11 cellular contexts compared by ENCODE assay signal in genomic region chr9:69379250-69379982, GRCh38. TPM values are rescaled to one million over a fixed set of nuclear protein-coding genes. Genes with fewer than 3 reads are reported as not detected.
A peak's percentile ranks its signal among the peaks of the same experiment; 100 is the strongest.
DNase-seq lines count a peak whose midpoint lies in the region; ATAC-seq and TF ChIP-seq lines count a peak whose summit lies in the region.
"Had no signal": no experiment of that assay in that cellular context is flagged by ENCODE, and none has a peak within 500 bp of the region (broad histone marks: within the 10 kb centered on the region; RNA-seq: fewer than 3 reads in every experiment).

No MANE protein-coding gene starts in this region.

- POLR2A ChIA-PET in HEK293 (lab: Yijun Ruan, JAX) = no interaction called here
- POLR2A ChIA-PET in WTC11 (lab: Charles Lee) = no interaction called here
- POLR2A ChIA-PET in CD4-positive, alpha-beta T cell (lab: Charles Lee) = no interaction called here

- H3K36me3 Mint-ChIP-seq in WTC11 = peaks cover 49% of the 10 kb centered on the region
- H3K36me3 Mint-ChIP-seq in CD4-positive, alpha-beta T cell (ENCODE audit: low read depth) = no peaks in the 10 kb centered on the region
- H3K36me3 Mint-ChIP-seq: naive thymus-derived CD8-positive, alpha-beta T cell had no signal

- TF ChIP-seq POLR2A in gastrocnemius medialis (IDR thresholded peaks at IDR 0.05) = peak; percentile 28 to 44

- peaks cover 16% of the 10 kb centered on the region for H3K4me1 ChIP-seq in HEK293 (ENCODE audit: control insufficient read depth, insufficient read depth, low read length)
- H3K4me1 ChIP-seq in ascending aorta = peaks cover 4 to 16% of the 10 kb centered on the region in 2 donors
- peaks cover 61 to 64% of the 10 kb centered on the region in 2 donors for H3K4me1 ChIP-seq in gastrocnemius medialis

- no peak overlapping the region for H3K27ac Mint-ChIP-seq in WTC11
- no peak overlapping the region for H3K27ac Mint-ChIP-seq in CD4-positive, alpha-beta T cell
- H3K27ac Mint-ChIP-seq: naive thymus-derived CD8-positive, alpha-beta T cell; T-helper 2 cell treated with Interferon-gamma antibody and Interleukin-4, amounts not matched to agents 5 μg/mL and 100 μg/mL, for 36 hours had no signal

- H3K9me3 ChIP-seq in HEK293 (ENCODE audit: control insufficient read depth, insufficient read depth, low read depth, low read length) (no peaks in the 10 kb centered on the region), ascending aorta (no peaks in the 10 kb centered on the region), gastrocnemius medialis (no peaks in the 10 kb centered on the region)
- no peaks in the 10 kb centered on the region for H3K9me3 ChIP-seq in CD4-positive, alpha-beta T cell (ENCODE audit: control insufficient read depth, low read length)

- in situ Hi-C loops in gastrocnemius medialis (cut with MboI; ENCODE audit: low sequenced_read_pairs in 4 of 4) = loop anchor here in 1 of 4 donors (25.0 kb wide), 1 partner anchor 1233 kb away; no protein-coding TSS in a partner anchor

- H3K27ac ChIP-seq in HEK293 (ENCODE audit: extremely low read depth, low read depth, low read length) (peak overlapping the region; percentile 31; the same call in 1 of the 2 replicates), ascending aorta (peak overlapping the region; percentile 24 to 43), gastrocnemius medialis (peak overlapping the region; percentile 90 to 98 (median 96))
- H3K27ac ChIP-seq in CD4-positive, alpha-beta T cell (ENCODE audit: low read depth, low read length) = no peak overlapping the region

- H3K27me3 ChIP-seq in ascending aorta = no peaks in the 10 kb centered on the region
- H3K27me3 ChIP-seq in gastrocnemius medialis = no peaks in the 10 kb centered on the region
- no peaks in the 10 kb centered on the region for H3K27me3 ChIP-seq in CD4-positive, alpha-beta T cell (ENCODE audit: control insufficient read depth, insufficient read depth, low read length)

- no peaks in the 10 kb centered on the region for H3K36me3 ChIP-seq in HEK293 (ENCODE audit: control insufficient read depth in 2 of 2, insufficient read depth in 1 of 2, low read length in 2 of 2)
- no peaks in the 10 kb centered on the region for H3K36me3 ChIP-seq in ascending aorta
- no peaks in the 10 kb centered on the region for H3K36me3 ChIP-seq in gastrocnemius medialis

- H3K4me3 Mint-ChIP-seq in WTC11 = no peak overlapping the region
- H3K4me3 Mint-ChIP-seq in CD4-positive, alpha-beta T cell = no peak overlapping the region
- H3K4me3 Mint-ChIP-seq: naive thymus-derived CD8-positive, alpha-beta T cell; T-helper 2 cell treated with Interferon-gamma antibody and Interleukin-4, amounts not matched to agents 5 μg/mL and 100 μg/mL, for 36 hours had no signal

- ATAC-seq in left cardiac atrium (peak; percentile 76 to 89), gastrocnemius medialis (peak; percentile 86), WTC11 (no peak)
- no peak for ATAC-seq in CD4-positive, alpha-beta T cell (ENCODE audit: poor library complexity)
- ATAC-seq: naive thymus-derived CD8-positive, alpha-beta T cell had no signal

- DNase-seq in ascending aorta (ENCODE audit: low spot score in 2 of 2) (no peak), left cardiac atrium (no peak), gastrocnemius medialis (peak; percentile 85 to 90), WTC11 (ENCODE audit: low spot score) (no peak), NCI-H1436 treated with DMSO at 0.1 percent for 48 hours (lab: John Stamatoyannopoulos, UW) (no peak), middle frontal gyrus (ENCODE audit: extremely low spot score, low spot score) (no peak)
- no peak for DNase-seq in CD4-positive, alpha-beta T cell
- DNase-seq: Kasumi-1; naive thymus-derived CD8-positive, alpha-beta T cell had no signal

- no peak overlapping the region for H3K4me3 ChIP-seq in HEK293 (ENCODE audit: low read depth, low read length)
- H3K4me3 ChIP-seq in ascending aorta = no peak overlapping the region
- H3K4me3 ChIP-seq in gastrocnemius medialis = peak overlapping the region; percentile 42 to 56 (median 45)

- H3K27me3 Mint-ChIP-seq in WTC11 (ENCODE audit: low read depth) = no peaks in the 10 kb centered on the region
- peaks cover 16% of the 10 kb centered on the region for H3K27me3 Mint-ChIP-seq in CD4-positive, alpha-beta T cell

- intact Hi-C loops in ascending aorta (cut with DNase I) = loop anchor here (5.0 kb wide), 1 partner anchor 52 kb away; the partner anchor contains the start of gene ENTREP1
- intact Hi-C loops in left cardiac atrium (cut with DNase I) = loop anchor here in 1 of 2 donors (5.0 kb wide), 1 partner anchor 52 kb away; the partner anchor contains the start of gene ENTREP1
- intact Hi-C loops in gastrocnemius medialis (cut with DNase I; ENCODE audit: low total_unique reads) = no loop called here
- intact Hi-C loops in CD4-positive, alpha-beta T cell (cut with DNase I, micrococcal nuclease) = no loop called here

- peaks cover 25% of the 10 kb centered on the region for H3K4me1 Mint-ChIP-seq in WTC11
- no peaks in the 10 kb centered on the region for H3K4me1 Mint-ChIP-seq in CD4-positive, alpha-beta T cell (ENCODE audit: low read depth)
- H3K4me1 Mint-ChIP-seq: naive thymus-derived CD8-positive, alpha-beta T cell had no signal

- CTCF ChIA-PET in HEK293 (lab: Yijun Ruan, JAX) = interaction anchor here (0.8 to 1.0 kb wide), 7 partner anchors 9 to 343 kb away, joined by 3 to 5 read pairs (median 4); no protein-coding TSS in a partner anchor
- CTCF ChIA-PET in WTC11 (lab: Charles Lee) = interaction anchor here (1.6 kb wide), 1 partner anchor 71 kb away, joined by 5 read pairs; no protein-coding TSS in a partner anchor
- CTCF ChIA-PET in CD4-positive, alpha-beta T cell (lab: Charles Lee) = no interaction called here

- H3K9me3 Mint-ChIP-seq in WTC11 = no peaks in the 10 kb centered on the region
- H3K9me3 Mint-ChIP-seq in CD4-positive, alpha-beta T cell = no peaks in the 10 kb centered on the region
- H3K9me3 Mint-ChIP-seq: naive thymus-derived CD8-positive, alpha-beta T cell; T-helper 2 cell treated with Interferon-gamma antibody and Interleukin-4, amounts not matched to agents 5 μg/mL and 100 μg/mL, for 36 hours had no signal

- TF ChIP-seq CTCF in HEK293 (tag by site-specific recombination; IDR thresholded peaks at IDR 0.05) = no peak
- no peak for TF ChIP-seq CTCF in ascending aorta (IDR thresholded peaks at IDR 0.05)
- no peak for TF ChIP-seq CTCF in gastrocnemius medialis (IDR thresholded peaks at IDR 0.05 in 4 of 5, conservative IDR thresholded peaks at IDR 0.05 in 1 of 5)
- TF ChIP-seq CTCF in WTC11 (IDR thresholded peaks at IDR 0.05) = no peak
- TF ChIP-seq CTCF in CD4-positive, alpha-beta T cell (IDR thresholded peaks at IDR 0.05) = no peak

TF ChIP-seq in HEK293, 187 proteins besides CTCF, POLR2A, EP300 and RAD21:
- TF ChIP-seq ZNF677 (tag by site-specific recombination; IDR thresholded peaks at IDR 0.05) = no peak
- TF ChIP-seq WT1 (tag by site-specific recombination; IDR thresholded peaks at IDR 0.05) = no peak
- TF ChIP-seq ZNF791 (tag by site-specific recombination; IDR thresholded peaks at IDR 0.05) = no peak
- no peak for TF ChIP-seq ZSCAN23 (tag by site-specific recombination; IDR thresholded peaks at IDR 0.05)
- no peak for TF ChIP-seq OVOL3 (tag by site-specific recombination; IDR thresholded peaks at IDR 0.05)
TF ChIP-seq in HEK293: peak in this region for 0.

TF ChIP-seq in WTC11, 78 proteins besides CTCF, POLR2A, EP300 and RAD21 (continues in another document):
- TF ChIP-seq ATF1 (CRISPR knock-in tag; IDR thresholded peaks at IDR 0.05) (no peak), STAT6 (CRISPR knock-in tag; conservative IDR thresholded peaks at IDR 0.05; ENCODE audit: low read depth) (no peak), E2F1 (CRISPR knock-in tag; IDR thresholded peaks at IDR 0.05) (no peak)

RNA-seq across cellular contexts. Expression of gene ENTREP1, which starts 54.4 kb away (rescaled TPM):
- 4.2 TPM for total RNA-seq in ascending aorta
- total RNA-seq in left cardiac atrium = 10 to 100 TPM; 12.0 to 16.4 TPM
- 10 to 100 TPM; 10.8 to 26.8 (median 17.1) TPM for total RNA-seq in gastrocnemius medialis
- 18.7 to 22.4 TPM (median 21.1 TPM) in 3 replicates for total RNA-seq in WTC11 (2021)
- under 1 TPM; 0.08 to 0.14 TPM for total RNA-seq in CD4-positive, alpha-beta T cell
- total RNA-seq: naive thymus-derived CD8-positive, alpha-beta T cell had no signal

Comparison
In these comparisons a context has a peak if more than half of its experiments do, and no peak if none do; other contexts are left out.
1. H3K4me3 ChIP-seq: peak in gastrocnemius medialis (4 of 4); none in HEK293 (single experiment) and ascending aorta (0 of 2).
2. DNase-seq: peak in gastrocnemius medialis (2 of 2); none in ascending aorta (0 of 2), left cardiac atrium (single experiment), WTC11 (single experiment), NCI-H1436 treated with DMSO at 0.1 percent for 48 hours (single experiment), middle frontal gyrus (single experiment) and CD4-positive, alpha-beta T cell (0 of 10).
3. ATAC-seq: peak in left cardiac atrium (2 of 2) and gastrocnemius medialis (2 of 2); none in WTC11 (single experiment) and CD4-positive, alpha-beta T cell (single experiment).